1 cellular context compared by ENCODE assay signal in genomic region chr7:16431646-16432424, GRCh38.
TF ChIP-seq lines count a peak whose summit lies in the region.

No MANE protein-coding gene starts in this region.

TF ChIP-seq in GM23338, 12 proteins besides CTCF, POLR2A, EP300 and RAD21 (continued from another document):
- TF ChIP-seq, protein P1, sequence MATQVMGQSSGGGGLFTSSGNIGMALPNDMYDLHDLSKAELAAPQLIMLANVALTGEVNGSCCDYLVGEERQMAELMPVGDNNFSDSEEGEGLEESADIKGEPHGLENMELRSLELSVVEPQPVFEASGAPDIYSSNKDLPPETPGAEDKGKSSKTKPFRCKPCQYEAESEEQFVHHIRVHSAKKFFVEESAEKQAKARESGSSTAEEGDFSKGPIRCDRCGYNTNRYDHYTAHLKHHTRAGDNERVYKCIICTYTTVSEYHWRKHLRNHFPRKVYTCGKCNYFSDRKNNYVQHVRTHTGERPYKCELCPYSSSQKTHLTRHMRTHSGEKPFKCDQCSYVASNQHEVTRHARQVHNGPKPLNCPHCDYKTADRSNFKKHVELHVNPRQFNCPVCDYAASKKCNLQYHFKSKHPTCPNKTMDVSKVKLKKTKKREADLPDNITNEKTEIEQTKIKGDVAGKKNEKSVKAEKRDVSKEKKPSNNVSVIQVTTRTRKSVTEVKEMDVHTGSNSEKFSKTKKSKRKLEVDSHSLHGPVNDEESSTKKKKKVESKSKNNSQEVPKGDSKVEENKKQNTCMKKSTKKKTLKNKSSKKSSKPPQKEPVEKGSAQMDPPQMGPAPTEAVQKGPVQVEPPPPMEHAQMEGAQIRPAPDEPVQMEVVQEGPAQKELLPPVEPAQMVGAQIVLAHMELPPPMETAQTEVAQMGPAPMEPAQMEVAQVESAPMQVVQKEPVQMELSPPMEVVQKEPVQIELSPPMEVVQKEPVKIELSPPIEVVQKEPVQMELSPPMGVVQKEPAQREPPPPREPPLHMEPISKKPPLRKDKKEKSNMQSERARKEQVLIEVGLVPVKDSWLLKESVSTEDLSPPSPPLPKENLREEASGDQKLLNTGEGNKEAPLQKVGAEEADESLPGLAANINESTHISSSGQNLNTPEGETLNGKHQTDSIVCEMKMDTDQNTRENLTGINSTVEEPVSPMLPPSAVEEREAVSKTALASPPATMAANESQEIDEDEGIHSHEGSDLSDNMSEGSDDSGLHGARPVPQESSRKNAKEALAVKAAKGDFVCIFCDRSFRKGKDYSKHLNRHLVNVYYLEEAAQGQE (IDR thresholded peaks at IDR 0.05; ENCODE audit: unreplicated experiment), result no peak
- TF ChIP-seq, protein P2, sequence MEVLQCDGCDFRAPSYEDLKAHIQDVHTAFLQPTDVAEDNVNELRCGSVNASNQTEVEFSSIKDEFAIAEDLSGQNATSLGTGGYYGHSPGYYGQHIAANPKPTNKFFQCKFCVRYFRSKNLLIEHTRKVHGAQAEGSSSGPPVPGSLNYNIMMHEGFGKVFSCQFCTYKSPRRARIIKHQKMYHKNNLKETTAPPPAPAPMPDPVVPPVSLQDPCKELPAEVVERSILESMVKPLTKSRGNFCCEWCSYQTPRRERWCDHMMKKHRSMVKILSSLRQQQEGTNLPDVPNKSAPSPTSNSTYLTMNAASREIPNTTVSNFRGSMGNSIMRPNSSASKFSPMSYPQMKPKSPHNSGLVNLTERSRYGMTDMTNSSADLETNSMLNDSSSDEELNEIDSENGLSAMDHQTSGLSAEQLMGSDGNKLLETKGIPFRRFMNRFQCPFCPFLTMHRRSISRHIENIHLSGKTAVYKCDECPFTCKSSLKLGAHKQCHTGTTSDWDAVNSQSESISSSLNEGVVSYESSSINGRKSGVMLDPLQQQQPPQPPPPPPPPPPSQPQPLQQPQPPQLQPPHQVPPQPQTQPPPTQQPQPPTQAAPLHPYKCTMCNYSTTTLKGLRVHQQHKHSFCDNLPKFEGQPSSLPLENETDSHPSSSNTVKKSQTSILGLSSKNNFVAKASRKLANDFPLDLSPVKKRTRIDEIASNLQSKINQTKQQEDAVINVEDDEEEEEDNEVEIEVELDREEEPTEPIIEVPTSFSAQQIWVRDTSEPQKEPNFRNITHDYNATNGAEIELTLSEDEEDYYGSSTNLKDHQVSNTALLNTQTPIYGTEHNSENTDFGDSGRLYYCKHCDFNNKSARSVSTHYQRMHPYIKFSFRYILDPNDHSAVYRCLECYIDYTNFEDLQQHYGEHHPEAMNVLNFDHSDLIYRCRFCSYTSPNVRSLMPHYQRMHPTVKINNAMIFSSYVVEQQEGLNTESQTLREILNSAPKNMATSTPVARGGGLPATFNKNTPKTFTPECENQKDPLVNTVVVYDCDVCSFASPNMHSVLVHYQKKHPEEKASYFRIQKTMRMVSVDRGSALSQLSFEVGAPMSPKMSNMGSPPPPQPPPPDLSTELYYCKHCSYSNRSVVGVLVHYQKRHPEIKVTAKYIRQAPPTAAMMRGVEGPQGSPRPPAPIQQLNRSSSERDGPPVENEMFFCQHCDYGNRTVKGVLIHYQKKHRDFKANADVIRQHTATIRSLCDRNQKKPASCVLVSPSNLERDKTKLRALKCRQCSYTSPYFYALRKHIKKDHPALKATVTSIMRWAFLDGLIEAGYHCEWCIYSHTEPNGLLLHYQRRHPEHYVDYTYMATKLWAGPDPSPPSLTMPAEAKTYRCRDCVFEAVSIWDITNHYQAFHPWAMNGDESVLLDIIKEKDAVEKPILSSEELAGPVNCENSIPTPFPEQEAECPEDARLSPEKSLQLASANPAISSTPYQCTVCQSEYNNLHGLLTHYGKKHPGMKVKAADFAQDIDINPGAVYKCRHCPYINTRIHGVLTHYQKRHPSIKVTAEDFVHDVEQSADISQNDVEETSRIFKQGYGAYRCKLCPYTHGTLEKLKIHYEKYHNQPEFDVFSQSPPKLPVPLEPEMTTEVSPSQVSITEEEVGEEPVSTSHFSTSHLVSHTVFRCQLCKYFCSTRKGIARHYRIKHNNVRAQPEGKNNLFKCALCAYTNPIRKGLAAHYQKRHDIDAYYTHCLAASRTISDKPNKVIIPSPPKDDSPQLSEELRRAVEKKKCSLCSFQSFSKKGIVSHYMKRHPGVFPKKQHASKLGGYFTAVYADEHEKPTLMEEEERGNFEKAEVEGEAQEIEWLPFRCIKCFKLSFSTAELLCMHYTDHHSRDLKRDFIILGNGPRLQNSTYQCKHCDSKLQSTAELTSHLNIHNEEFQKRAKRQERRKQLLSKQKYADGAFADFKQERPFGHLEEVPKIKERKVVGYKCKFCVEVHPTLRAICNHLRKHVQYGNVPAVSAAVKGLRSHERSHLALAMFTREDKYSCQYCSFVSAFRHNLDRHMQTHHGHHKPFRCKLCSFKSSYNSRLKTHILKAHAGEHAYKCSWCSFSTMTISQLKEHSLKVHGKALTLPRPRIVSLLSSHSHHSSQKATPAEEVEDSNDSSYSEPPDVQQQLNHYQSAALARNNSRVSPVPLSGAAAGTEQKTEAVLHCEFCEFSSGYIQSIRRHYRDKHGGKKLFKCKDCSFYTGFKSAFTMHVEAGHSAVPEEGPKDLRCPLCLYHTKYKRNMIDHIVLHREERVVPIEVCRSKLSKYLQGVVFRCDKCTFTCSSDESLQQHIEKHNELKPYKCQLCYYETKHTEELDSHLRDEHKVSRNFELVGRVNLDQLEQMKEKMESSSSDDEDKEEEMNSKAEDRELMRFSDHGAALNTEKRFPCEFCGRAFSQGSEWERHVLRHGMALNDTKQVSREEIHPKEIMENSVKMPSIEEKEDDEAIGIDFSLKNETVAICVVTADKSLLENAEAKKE (CRISPR knock-in tag; IDR thresholded peaks at IDR 0.05), result no peak
- no peak for TF ChIP-seq NANOG (IDR thresholded peaks at IDR 0.05; ENCODE audit: borderline replicate concordance)
- TF ChIP-seq POLR2AphosphoS5 (IDR thresholded peaks at IDR 0.05; ENCODE audit: low read depth), result no peak
- TF ChIP-seq EZH2 (IDR thresholded peaks at IDR 0.05; ENCODE audit: low read depth, unreplicated experiment), result no peak
